ENCODE assay signal across 9 cellular contexts in genomic region chr19:42028304-42029216, GRCh38. TPM values are rescaled to one million over a fixed set of nuclear protein-coding genes. Genes with fewer than 3 reads are reported as not detected.
DNase-seq lines count a peak whose midpoint lies in the region; TF ChIP-seq lines count a peak whose summit lies in the region.
"Had no signal": no experiment of that assay in that cellular context is flagged by ENCODE, and none has a peak within 500 bp of the region (broad histone marks: within the 10 kb centered on the region; RNA-seq: fewer than 3 reads in every experiment).

No MANE protein-coding gene starts in this region.

- no peak overlapping the region for H3K4me3 Mint-ChIP-seq in activated T-helper 1 cell treated with anti-CD3 and anti-CD28 coated beads, Interleukin-12 subunit alpha, Interleukin-12 subunit beta, Interleukin-2, Interleukin-4 antibody, amounts not matched to agents 30 ng/mL and 10 ng/mL and 1 ng/mL, durations not matched to agents 14 hours and 24 hours and 36 hours
- H3K4me3 Mint-ChIP-seq: activated naive CD4-positive, alpha-beta T cell treated with anti-CD3 and anti-CD28 coated beads, Interleukin-2, amount 50 U/mL, for 24 hours had no signal

- no peaks in the 10 kb centered on the region for H3K9me3 Mint-ChIP-seq in activated T-helper 1 cell treated with anti-CD3 and anti-CD28 coated beads, Interleukin-12 subunit alpha, Interleukin-12 subunit beta, Interleukin-2, Interleukin-4 antibody, amounts not matched to agents 30 ng/mL and 10 ng/mL and 1 ng/mL, durations not matched to agents 14 hours and 24 hours and 36 hours
- H3K9me3 Mint-ChIP-seq: activated naive CD4-positive, alpha-beta T cell treated with anti-CD3 and anti-CD28 coated beads, Interleukin-2, amount 50 U/mL, for 24 hours had no signal

- H3K4me1 ChIP-seq in liver (ENCODE audit: control insufficient read depth in 4 of 4, insufficient read depth in 4 of 4, low read length in 3 of 4), result peaks cover 0 to 4% (median 0%) of the 10 kb centered on the region in 4 donors

- H3K9ac ChIP-seq in liver (ENCODE audit: low read depth in 1 of 2, low read length in 2 of 2), result no peak overlapping the region

- H3K9me3 ChIP-seq in liver (ENCODE audit: control insufficient read depth in 4 of 4, low read length in 3 of 4), result no peaks in the 10 kb centered on the region

- peaks cover 0 to 3% (median 0%) of the 10 kb centered on the region in 4 donors for H3K27me3 ChIP-seq in liver (ENCODE audit: control insufficient read depth in 4 of 4, insufficient read depth in 4 of 4, low read length in 3 of 4)

- TF ChIP-seq CTCF in liver (IDR thresholded peaks at IDR 0.05; ENCODE audit: low read depth, low read length, missing input control), result peak; percentile 19

- DNase-seq in D341Med (ENCODE audit: low spot score) (peak; percentile 71), kidney tubule cell (ENCODE audit: low spot score) (no peak), epidermal melanocyte (ENCODE audit: insufficient read length, low spot score) (no peak), RKO (ENCODE audit: low spot score) (no peak)
- peak; percentile 14 for DNase-seq in Jurkat, Clone E6-1 (ENCODE audit: low read depth, low spot score)
- DNase-seq in activated T-cell treated with anti-CD3 and anti-CD28 coated beads, Interleukin-2, amount 50 U/mL, for 1 hour, result peak; percentile 31
- DNase-seq in activated T-helper 1 cell treated with anti-CD3 and anti-CD28 coated beads, Interleukin-12 subunit alpha, Interleukin-12 subunit beta, Interleukin-2, Interleukin-4 antibody, amounts not matched to agents 30 ng/mL and 10 ng/mL and 1 ng/mL, durations not matched to agents 14 hours and 24 hours and 36 hours (ENCODE audit: low spot score), result no peak

- H3K36me3 ChIP-seq in liver (ENCODE audit: control insufficient read depth in 4 of 4, insufficient read depth in 3 of 4, low read depth in 1 of 4, low read length in 3 of 4), result no peaks in the 10 kb centered on the region

- H3K4me1 Mint-ChIP-seq in activated T-helper 1 cell treated with anti-CD3 and anti-CD28 coated beads, Interleukin-12 subunit alpha, Interleukin-12 subunit beta, Interleukin-2, Interleukin-4 antibody, amounts not matched to agents 30 ng/mL and 10 ng/mL and 1 ng/mL, durations not matched to agents 14 hours and 24 hours and 36 hours (ENCODE audit: low read depth), result no peaks in the 10 kb centered on the region
- H3K4me1 Mint-ChIP-seq: activated naive CD4-positive, alpha-beta T cell treated with anti-CD3 and anti-CD28 coated beads, Interleukin-2, amount 50 U/mL, for 24 hours had no signal

- no peak overlapping the region for H3K27ac ChIP-seq in liver (ENCODE audit: low read depth in 1 of 2, low read length in 2 of 2)

- H3K27ac Mint-ChIP-seq in activated T-helper 1 cell treated with anti-CD3 and anti-CD28 coated beads, Interleukin-12 subunit alpha, Interleukin-12 subunit beta, Interleukin-2, Interleukin-4 antibody, amounts not matched to agents 30 ng/mL and 10 ng/mL and 1 ng/mL, durations not matched to agents 14 hours and 24 hours and 36 hours, result no peak overlapping the region
- H3K27ac Mint-ChIP-seq: activated naive CD4-positive, alpha-beta T cell treated with anti-CD3 and anti-CD28 coated beads, Interleukin-2, amount 50 U/mL, for 24 hours had no signal

- intact Hi-C loops in activated T-helper 1 cell treated with anti-CD3 and anti-CD28 coated beads, Interleukin-12 subunit alpha, Interleukin-12 subunit beta, Interleukin-2, Interleukin-4 antibody, amounts not matched to agents 30 ng/mL and 10 ng/mL and 1 ng/mL, durations not matched to agents 14 hours and 24 hours and 36 hours (cut with micrococcal nuclease), result no loop called here

- no peak for TF ChIP-seq RAD21 in liver (IDR thresholded peaks at IDR 0.05)

- H3K36me3 Mint-ChIP-seq in activated T-helper 1 cell treated with anti-CD3 and anti-CD28 coated beads, Interleukin-12 subunit alpha, Interleukin-12 subunit beta, Interleukin-2, Interleukin-4 antibody, amounts not matched to agents 30 ng/mL and 10 ng/mL and 1 ng/mL, durations not matched to agents 14 hours and 24 hours and 36 hours (ENCODE audit: low read depth), result no peaks in the 10 kb centered on the region
- H3K36me3 Mint-ChIP-seq: activated naive CD4-positive, alpha-beta T cell treated with anti-CD3 and anti-CD28 coated beads, Interleukin-2, amount 50 U/mL, for 24 hours had no signal

- no peak overlapping the region for H3K4me3 ChIP-seq in Jurkat, Clone E6-1 (ENCODE audit: low read length)
- no peak overlapping the region for H3K4me3 ChIP-seq in liver (ENCODE audit: low read depth in 1 of 3, low read length in 3 of 3)

- H3K27me3 Mint-ChIP-seq in activated T-helper 1 cell treated with anti-CD3 and anti-CD28 coated beads, Interleukin-12 subunit alpha, Interleukin-12 subunit beta, Interleukin-2, Interleukin-4 antibody, amounts not matched to agents 30 ng/mL and 10 ng/mL and 1 ng/mL, durations not matched to agents 14 hours and 24 hours and 36 hours (ENCODE audit: insufficient read depth), result peaks cover 9% of the 10 kb centered on the region

- 52% methylated on average over 8 of the region's 8 CpGs for WGBS in liver

TF ChIP-seq in liver, 16 proteins besides CTCF, POLR2A, EP300 and RAD21:
- TF ChIP-seq NR2F2 (IDR thresholded peaks at IDR 0.05), result no peak
- no peak for TF ChIP-seq ZBTB33 (IDR thresholded peaks at IDR 0.05)
- no peak for TF ChIP-seq ATF3 (IDR thresholded peaks at IDR 0.05)
- no peak for TF ChIP-seq SP1 (IDR thresholded peaks at IDR 0.05)
- TF ChIP-seq YY1 (IDR thresholded peaks at IDR 0.05), result no peak
- TF ChIP-seq GABPA (IDR thresholded peaks at IDR 0.05 in 1 of 2, conservative IDR thresholded peaks at IDR 0.05 in 1 of 2), result no peak
- TF ChIP-seq RXRA (IDR thresholded peaks at IDR 0.05), result no peak
- TF ChIP-seq FOXA1 (IDR thresholded peaks at IDR 0.05), result no peak
- no peak for TF ChIP-seq HNF4G (IDR thresholded peaks at IDR 0.05)
- TF ChIP-seq, protein P1, sequence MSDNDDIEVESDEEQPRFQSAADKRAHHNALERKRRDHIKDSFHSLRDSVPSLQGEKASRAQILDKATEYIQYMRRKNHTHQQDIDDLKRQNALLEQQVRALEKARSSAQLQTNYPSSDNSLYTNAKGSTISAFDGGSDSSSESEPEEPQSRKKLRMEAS (IDR thresholded peaks at IDR 0.05), result no peak

RNA-seq across cellular contexts. Expression of gene ATP1A3, which starts 34.5 kb away (rescaled TPM):
- polyA plus RNA-seq in Jurkat, Clone E6-1 (2012; ENCODE audit: insufficient read depth, insufficient read length), result 48.9 TPM
- under 1 TPM; 0.08 to 0.09 TPM for total RNA-seq in liver
- under 1 TPM in 1 of 2 donors, not detected in 1; 0.05 TPM for polyA plus RNA-seq in liver
- total RNA-seq in activated T-helper 1 cell treated with anti-CD3 and anti-CD28 coated beads, Interleukin-12 subunit alpha, Interleukin-12 subunit beta, Interleukin-2, Interleukin-4 antibody, amounts not matched to agents 30 ng/mL and 10 ng/mL and 1 ng/mL, durations not matched to agents 14 hours and 24 hours and 36 hours, result 0.93 and 1.4 TPM in 2 replicates

RNA-seq across cellular contexts. Expression of gene GRIK5, which starts 41.4 kb away (rescaled TPM):
- polyA plus RNA-seq in Jurkat, Clone E6-1 (2012; ENCODE audit: insufficient read depth, insufficient read length), result 0.80 TPM
- under 1 TPM; 0.17 to 0.42 TPM for total RNA-seq in liver
- under 1 TPM in 1 of 2 donors, not detected in 1; 0.09 TPM for polyA plus RNA-seq in liver
- total RNA-seq in activated T-helper 1 cell treated with anti-CD3 and anti-CD28 coated beads, Interleukin-12 subunit alpha, Interleukin-12 subunit beta, Interleukin-2, Interleukin-4 antibody, amounts not matched to agents 30 ng/mL and 10 ng/mL and 1 ng/mL, durations not matched to agents 14 hours and 24 hours and 36 hours, result 3.9 TPM in 2 replicates

RNA-seq across cellular contexts. Expression of gene ZNF574, which starts 47.4 kb away (rescaled TPM):
- polyA plus RNA-seq in Jurkat, Clone E6-1 (2012; ENCODE audit: insufficient read depth, insufficient read length), result 15.0 TPM
- 1 to 10 TPM; 7.3 to 7.4 TPM for total RNA-seq in liver
- polyA plus RNA-seq in liver, result 1 to 10 TPM; 3.3 to 5.6 TPM
- 17.5 and 17.8 TPM in 2 replicates for total RNA-seq in activated T-helper 1 cell treated with anti-CD3 and anti-CD28 coated beads, Interleukin-12 subunit alpha, Interleukin-12 subunit beta, Interleukin-2, Interleukin-4 antibody, amounts not matched to agents 30 ng/mL and 10 ng/mL and 1 ng/mL, durations not matched to agents 14 hours and 24 hours and 36 hours

Comparison
In these comparisons a context has a peak if more than half of its experiments do, and no peak if none do; other contexts are left out.
1. DNase-seq: peak in D341Med (single experiment), Jurkat, Clone E6-1 (single experiment) and activated T-cell treated with anti-CD3 and anti-CD28 coated beads, Interleukin-2, amount 50 U/mL, for 1 hour (single experiment); none in kidney tubule cell (single experiment), activated T-helper 1 cell treated with anti-CD3 and anti-CD28 coated beads, Interleukin-12 subunit alpha, Interleukin-12 subunit beta, Interleukin-2, Interleukin-4 antibody, amounts not matched to agents 30 ng/mL and 10 ng/mL and 1 ng/mL, durations not matched to agents 14 hours and 24 hours and 36 hours (single experiment), epidermal melanocyte (single experiment) and RKO (single experiment).